Comparison of ENCODE assay signal across 10 cellular contexts in the genomic region with DNA sequence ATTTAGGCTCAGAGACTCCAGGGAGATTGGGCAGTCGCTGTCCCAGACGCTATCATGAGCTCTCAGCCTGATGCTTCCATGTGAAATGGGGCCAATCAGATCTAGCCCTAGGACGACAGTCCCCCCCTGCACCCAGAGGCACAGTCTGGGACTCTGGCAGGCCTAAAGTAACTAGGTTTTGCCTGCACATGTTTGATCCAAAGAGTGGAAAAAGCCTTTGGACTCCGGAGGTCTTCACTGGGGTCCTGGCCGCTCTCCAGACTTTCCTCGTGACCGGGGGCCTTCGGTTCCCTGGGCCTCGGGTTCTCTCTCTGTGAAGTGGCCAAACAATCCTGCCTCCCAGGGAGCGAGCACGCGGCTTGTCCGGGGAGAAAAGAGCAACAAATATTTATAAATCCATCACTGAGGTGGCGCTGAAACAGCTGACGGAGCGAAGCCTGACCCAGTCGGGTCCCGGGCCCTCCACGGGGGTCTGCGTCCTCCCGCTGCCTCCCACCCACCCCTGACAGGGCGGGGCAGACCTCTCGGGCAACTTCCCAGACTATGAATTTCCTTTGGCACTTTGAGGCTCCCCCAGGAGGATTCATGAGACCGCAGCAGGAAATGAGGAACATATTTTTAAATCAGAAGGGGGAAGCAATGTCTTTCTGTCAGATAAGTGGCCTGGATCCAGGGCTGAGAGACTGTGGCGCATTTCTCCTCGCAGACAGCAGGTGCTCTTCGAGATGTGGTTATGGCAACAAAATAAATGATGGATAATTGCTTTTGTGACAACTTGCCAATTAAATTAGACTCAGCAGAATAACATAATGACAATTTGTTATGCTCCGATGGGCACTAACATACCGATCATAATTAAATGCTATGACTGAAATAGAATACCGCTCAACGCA. TPM values are rescaled to one million over a fixed set of nuclear protein-coding genes. Genes with fewer than 3 reads are reported as not detected.
A peak's percentile ranks its signal among the peaks of the same experiment; 100 is the strongest.
DNase-seq lines count a peak whose midpoint lies in the region; ATAC-seq and TF ChIP-seq lines count a peak whose summit lies in the region.
"Had no signal": no experiment of that assay in that cellular context is flagged by ENCODE, and none has a peak within 500 bp of the region (broad histone marks: within the 10 kb centered on the region; RNA-seq: fewer than 3 reads in every experiment).

No MANE protein-coding gene starts in this region.

- H3K9me3 ChIP-seq in SK-N-SH (no peaks in the 10 kb centered on the region), cardiac muscle cell (ENCODE audit: low read depth) (no peaks in the 10 kb centered on the region), gastrocnemius medialis (no peaks in the 10 kb centered on the region)

- no peaks in the 10 kb centered on the region for H3K27me3 ChIP-seq in SK-N-SH (ENCODE audit: insufficient read depth)
- H3K27me3 ChIP-seq in cardiac muscle cell = peaks cover 12% of the 10 kb centered on the region
- no peaks in the 10 kb centered on the region for H3K27me3 ChIP-seq in gastrocnemius medialis

- no peak overlapping the region for H3K27ac Mint-ChIP-seq in stimulated activated naive CD8-positive, alpha-beta T cell treated with anti-CD3 and anti-CD28 coated beads, Interleukin-15, Interleukin-2, amounts not matched to agents 100 ng/mL and 50 ng/mL, for 24 hours
- H3K27ac Mint-ChIP-seq in natural killer cell treated with Interleukin-12 subunit alpha and Interleukin-12 subunit beta and Interleukin-15 and Interleukin-18, amount 100 ng/mL, for 72 hours = no peak overlapping the region

- H3K9ac ChIP-seq in SK-N-SH = no peak overlapping the region

- H3K36me3 ChIP-seq in SK-N-SH (replicated peaks in 1 of 2; ENCODE audit: control insufficient read depth in 1 of 2, insufficient read depth in 2 of 2, low read length in 1 of 2) (no peaks in the 10 kb centered on the region), cardiac muscle cell (no peaks in the 10 kb centered on the region), gastrocnemius medialis (no peaks in the 10 kb centered on the region)

- no peaks in the 10 kb centered on the region for H3K9me3 Mint-ChIP-seq in stimulated activated naive CD8-positive, alpha-beta T cell treated with anti-CD3 and anti-CD28 coated beads, Interleukin-15, Interleukin-2, amounts not matched to agents 100 ng/mL and 50 ng/mL, for 24 hours
- no peaks in the 10 kb centered on the region for H3K9me3 Mint-ChIP-seq in natural killer cell treated with Interleukin-12 subunit alpha and Interleukin-12 subunit beta and Interleukin-15 and Interleukin-18, amount 100 ng/mL, for 72 hours

- peak in 1 of 2 experiments; percentile 67; a peak in 1 of 4 replicates for TF ChIP-seq EP300 in SK-N-SH (IDR thresholded peaks at IDR 0.05; ENCODE audit: borderline replicate concordance in 1 of 2, low read depth in 1 of 2, low read length in 1 of 2)

- peaks cover 0 to 32% of the 10 kb centered on the region in 2 experiments; a peak in 2 of 4 replicates for H3K4me1 ChIP-seq in SK-N-SH (ENCODE audit: control insufficient read depth in 1 of 2, insufficient read depth in 2 of 2, low read depth in 1 of 2, low read length in 1 of 2)
- no peaks in the 10 kb centered on the region for H3K4me1 ChIP-seq in cardiac muscle cell (ENCODE audit: low read depth)
- H3K4me1 ChIP-seq in gastrocnemius medialis = peaks cover 10 to 15% of the 10 kb centered on the region in 2 donors

- no peaks in the 10 kb centered on the region for H3K79me2 ChIP-seq in SK-N-SH (ENCODE audit: insufficient read depth)

- DNase-seq in stimulated activated naive CD8-positive, alpha-beta T cell treated with anti-CD3 and anti-CD28 coated beads, Interleukin-15, Interleukin-2, amounts not matched to agents 100 U/mL and 50 U/mL, for 24 hours = no peak
- DNase-seq in SK-N-SH = peak; percentile 74
- DNase-seq in cardiac muscle cell (ENCODE audit: low read depth in 1 of 2, low spot score in 1 of 2) = peak in 1 of 2 donors; percentile 82
- DNase-seq in gastrocnemius medialis = no peak
- DNase-seq in GM13976 (ENCODE audit: low spot score) = no peak
- no peak for DNase-seq in natural killer cell treated with Interleukin-12 subunit alpha and Interleukin-12 subunit beta and Interleukin-15 and Interleukin-18, amount 100 ng/mL, for 72 hours (ENCODE audit: low spot score)

- H3K27ac ChIP-seq in SK-N-SH (ENCODE audit: low read depth in 2 of 2, low read length in 1 of 2) (peak overlapping the region in 1 of 2 experiments; percentile 89; a peak in 2 of 4 replicates), cardiac muscle cell (no peak overlapping the region), gastrocnemius medialis (peak overlapping the region; percentile 24 to 73 (median 56))
- H3K27ac ChIP-seq: C4-2B had no signal

- ATAC-seq in stimulated activated naive CD8-positive, alpha-beta T cell treated with anti-CD3 and anti-CD28 coated beads, Interleukin-15, Interleukin-2, amounts not matched to agents 100 U/mL and 50 U/mL, for 24 hours = no peak
- ATAC-seq in gastrocnemius medialis (peak in 1 of 2 donors; percentile 46), HG02970 (IDR thresholded peaks at IDR 0.05; ENCODE audit: low FRiP score, unreplicated experiment) (no peak)
- no peak for ATAC-seq in natural killer cell treated with Interleukin-12 subunit alpha and Interleukin-12 subunit beta and Interleukin-15 and Interleukin-18, amount 100 ng/mL, for 72 hours

- H4K20me1 ChIP-seq in SK-N-SH (ENCODE audit: insufficient read depth) = no peaks in the 10 kb centered on the region

- H3K9me2 ChIP-seq in SK-N-SH = no peaks in the 10 kb centered on the region

- peak overlapping the region; percentile 5 for H3K4me3 Mint-ChIP-seq in stimulated activated naive CD8-positive, alpha-beta T cell treated with anti-CD3 and anti-CD28 coated beads, Interleukin-15, Interleukin-2, amounts not matched to agents 100 ng/mL and 50 ng/mL, for 24 hours
- no peak overlapping the region for H3K4me3 Mint-ChIP-seq in natural killer cell treated with Interleukin-12 subunit alpha and Interleukin-12 subunit beta and Interleukin-15 and Interleukin-18, amount 100 ng/mL, for 72 hours

- intact Hi-C loops in gastrocnemius medialis (cut with DNase I; ENCODE audit: low total_unique reads) = no loop called here

- peaks cover 60% of the 10 kb centered on the region for H3K27me3 Mint-ChIP-seq in stimulated activated naive CD8-positive, alpha-beta T cell treated with anti-CD3 and anti-CD28 coated beads, Interleukin-15, Interleukin-2, amounts not matched to agents 100 ng/mL and 50 ng/mL, for 24 hours
- peaks cover 41 to 62% of the 10 kb centered on the region in 2 donors for H3K27me3 Mint-ChIP-seq in natural killer cell treated with Interleukin-12 subunit alpha and Interleukin-12 subunit beta and Interleukin-15 and Interleukin-18, amount 100 ng/mL, for 72 hours

- POLR2A ChIA-PET in SK-N-SH (lab: Yijun Ruan, JAX) = interaction anchor here (1.3 kb wide), 1 partner anchor 146 kb away, joined by 4 read pairs; no protein-coding TSS in a partner anchor

- no peak for TF ChIP-seq RAD21 in SK-N-SH (IDR thresholded peaks at IDR 0.05; ENCODE audit: low read length)

- H3K4me1 Mint-ChIP-seq in stimulated activated naive CD8-positive, alpha-beta T cell treated with anti-CD3 and anti-CD28 coated beads, Interleukin-15, Interleukin-2, amounts not matched to agents 100 ng/mL and 50 ng/mL, for 24 hours (ENCODE audit: low read depth) = peaks cover 14% of the 10 kb centered on the region
- H3K4me1 Mint-ChIP-seq in natural killer cell treated with Interleukin-12 subunit alpha and Interleukin-12 subunit beta and Interleukin-15 and Interleukin-18, amount 100 ng/mL, for 72 hours (ENCODE audit: low read depth in 2 of 2) = peaks cover 0 to 7% of the 10 kb centered on the region in 2 donors

- H3K4me3 ChIP-seq in SK-N-SH (ENCODE audit: low read depth in 2 of 2, low read length in 1 of 2) (no peak overlapping the region), cardiac muscle cell (no peak overlapping the region), gastrocnemius medialis (peak overlapping the region; percentile 8 to 40 (median 24))
- H3K4me3 ChIP-seq: lung had no signal

- no peaks in the 10 kb centered on the region for H3F3A ChIP-seq in SK-N-SH (replicated peaks; ENCODE audit: insufficient read depth)

- CTCF ChIA-PET in SK-N-SH (lab: Yijun Ruan, JAX) = interaction anchor here (0.8 to 21.2 kb wide), 9 partner anchors 10 to 568 kb away, joined by 3 to 187 read pairs (median 4); no protein-coding TSS in a partner anchor

- 63% methylated on average over 31 of the region's 31 CpGs for WGBS in SK-N-SH (ENCODE audit: low lambda C conversion rate)

- TF ChIP-seq POLR2A in gastrocnemius medialis (IDR thresholded peaks at IDR 0.05) = no peak

- in situ Hi-C loops in gastrocnemius medialis (cut with MboI; ENCODE audit: low sequenced_read_pairs in 4 of 4) (no loop called here), GM13976 (cut with MboI; ENCODE audit: low sequenced_read_pairs, unreplicated experiment) (no loop called here)

- TF ChIP-seq CTCF in SK-N-SH (IDR thresholded peaks at IDR 0.05) (no peak), cardiac muscle cell (IDR thresholded peaks at IDR 0.05; ENCODE audit: low read depth, low read length) (peak; percentile 8), gastrocnemius medialis (IDR thresholded peaks at IDR 0.05 in 4 of 5, conservative IDR thresholded peaks at IDR 0.05 in 1 of 5) (no peak), GM13976 (IDR thresholded peaks at IDR 0.05; ENCODE audit: borderline replicate concordance, control extremely low read depth, extremely low read depth, insufficient read depth, missing control alignments) (no peak)

- H3K4me2 ChIP-seq in SK-N-SH = no peak overlapping the region

- H2AFZ ChIP-seq in SK-N-SH (ENCODE audit: low read depth) = no peak overlapping the region

- no peaks in the 10 kb centered on the region for H3K36me3 Mint-ChIP-seq in stimulated activated naive CD8-positive, alpha-beta T cell treated with anti-CD3 and anti-CD28 coated beads, Interleukin-15, Interleukin-2, amounts not matched to agents 100 ng/mL and 50 ng/mL, for 24 hours (ENCODE audit: low read depth)
- no peaks in the 10 kb centered on the region for H3K36me3 Mint-ChIP-seq in natural killer cell treated with Interleukin-12 subunit alpha and Interleukin-12 subunit beta and Interleukin-15 and Interleukin-18, amount 100 ng/mL, for 72 hours

RNA-seq across cellular contexts. Expression of a gene that starts 38.9 kb away (rescaled TPM):
- polyA plus RNA-seq in SK-N-SH (2012; rRNA removed) (105 and 108 TPM in 2 replicates), cardiac muscle cell (62.7 and 87.9 TPM in 2 replicates)
- 115 and 118 TPM in 2 replicates for polyA plus RNA-seq in SK-N-SH (2012; cell fraction: cytosol; rRNA removed)
- 37.9 and 51.5 TPM in 2 replicates for polyA plus RNA-seq in SK-N-SH (2012; cell fraction: nucleus; rRNA removed)
- total RNA-seq in cardiac muscle cell (24.4 and 34.5 TPM in 2 replicates), gastrocnemius medialis (10 to 100 TPM; 24.3 to 47.2 (median 35.5) TPM)
- 10 to 100 TPM; 55.3 to 65.0 TPM for total RNA-seq in natural killer cell treated with Interleukin-12 subunit alpha and Interleukin-12 subunit beta and Interleukin-15 and Interleukin-18, amount 100 ng/mL, for 72 hours

Comparison
In these comparisons a context has a peak if more than half of its experiments do, and no peak if none do; other contexts are left out.
1. H3K4me3 ChIP-seq: peak in gastrocnemius medialis (4 of 4); none in SK-N-SH (0 of 2) and cardiac muscle cell (single experiment).